In genomic region chr19:45913874-45914830, GRCh38 we compare ENCODE assay signal across 1 cellular context.
TF ChIP-seq lines count a peak whose summit lies in the region.

TSS of gene NANOS2 (minus strand) at chr19:45914778. CDS start at chr19:45914693, 85 bp downstream.

TF ChIP-seq in HepG2, 621 proteins besides CTCF, POLR2A, EP300 and RAD21 (continued from another document):
- TF ChIP-seq ZNF687 (CRISPR knock-in tag; IDR thresholded peaks at IDR 0.05): peak; percentile 46
- peak; percentile 79; the same call in 1 of the 2 replicates for TF ChIP-seq DMAP1 (CRISPR knock-in tag; IDR thresholded peaks at IDR 0.05)
- TF ChIP-seq ZNF121 (CRISPR knock-in tag; IDR thresholded peaks at IDR 0.05): no peak
- TF ChIP-seq STAG1 (CRISPR knock-in tag; IDR thresholded peaks at IDR 0.05): peak; percentile 64
- TF ChIP-seq ZNF616 (CRISPR knock-in tag; IDR thresholded peaks at IDR 0.05; ENCODE audit: low read depth): no peak
- TF ChIP-seq SOX13 (IDR thresholded peaks at IDR 0.05): no peak
- no peak for TF ChIP-seq SOX13 (CRISPR knock-in tag; conservative IDR thresholded peaks at IDR 0.05 in 1 of 2, IDR thresholded peaks at IDR 0.05 in 1 of 2)
- TF ChIP-seq ZFP36 (IDR thresholded peaks at IDR 0.05; ENCODE audit: borderline replicate concordance, low read depth, low read length, partially characterized antibody): no peak
- TF ChIP-seq ZZZ3 (CRISPR knock-in tag; IDR thresholded peaks at IDR 0.05; ENCODE audit: borderline replicate concordance): 0 out of 2 replicates have a peak, but pooled peaks have one; percentile 30
- TF ChIP-seq, protein P1, sequence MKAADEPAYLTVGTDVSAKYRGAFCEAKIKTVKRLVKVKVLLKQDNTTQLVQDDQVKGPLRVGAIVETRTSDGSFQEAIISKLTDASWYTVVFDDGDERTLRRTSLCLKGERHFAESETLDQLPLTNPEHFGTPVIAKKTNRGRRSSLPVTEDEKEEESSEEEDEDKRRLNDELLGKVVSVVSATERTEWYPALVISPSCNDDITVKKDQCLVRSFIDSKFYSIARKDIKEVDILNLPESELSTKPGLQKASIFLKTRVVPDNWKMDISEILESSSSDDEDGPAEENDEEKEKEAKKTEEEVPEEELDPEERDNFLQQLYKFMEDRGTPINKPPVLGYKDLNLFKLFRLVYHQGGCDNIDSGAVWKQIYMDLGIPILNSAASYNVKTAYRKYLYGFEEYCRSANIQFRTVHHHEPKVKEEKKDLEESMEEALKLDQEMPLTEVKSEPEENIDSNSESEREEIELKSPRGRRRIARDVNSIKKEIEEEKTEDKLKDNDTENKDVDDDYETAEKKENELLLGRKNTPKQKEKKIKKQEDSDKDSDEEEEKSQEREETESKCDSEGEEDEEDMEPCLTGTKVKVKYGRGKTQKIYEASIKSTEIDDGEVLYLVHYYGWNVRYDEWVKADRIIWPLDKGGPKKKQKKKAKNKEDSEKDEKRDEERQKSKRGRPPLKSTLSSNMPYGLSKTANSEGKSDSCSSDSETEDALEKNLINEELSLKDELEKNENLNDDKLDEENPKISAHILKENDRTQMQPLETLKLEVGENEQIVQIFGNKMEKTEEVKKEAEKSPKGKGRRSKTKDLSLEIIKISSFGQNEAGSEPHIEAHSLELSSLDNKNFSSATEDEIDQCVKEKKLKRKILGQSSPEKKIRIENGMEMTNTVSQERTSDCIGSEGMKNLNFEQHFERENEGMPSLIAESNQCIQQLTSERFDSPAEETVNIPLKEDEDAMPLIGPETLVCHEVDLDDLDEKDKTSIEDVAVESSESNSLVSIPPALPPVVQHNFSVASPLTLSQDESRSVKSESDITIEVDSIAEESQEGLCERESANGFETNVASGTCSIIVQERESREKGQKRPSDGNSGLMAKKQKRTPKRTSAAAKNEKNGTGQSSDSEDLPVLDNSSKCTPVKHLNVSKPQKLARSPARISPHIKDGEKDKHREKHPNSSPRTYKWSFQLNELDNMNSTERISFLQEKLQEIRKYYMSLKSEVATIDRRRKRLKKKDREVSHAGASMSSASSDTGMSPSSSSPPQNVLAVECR (CRISPR knock-in tag; IDR thresholded peaks at IDR 0.05; ENCODE audit: borderline replicate concordance): peak; percentile 20; the same call in 1 of the 2 replicates
- TF ChIP-seq ZNF253 (CRISPR knock-in tag; IDR thresholded peaks at IDR 0.05; ENCODE audit: borderline replicate concordance): no peak
- TF ChIP-seq, protein P2, sequence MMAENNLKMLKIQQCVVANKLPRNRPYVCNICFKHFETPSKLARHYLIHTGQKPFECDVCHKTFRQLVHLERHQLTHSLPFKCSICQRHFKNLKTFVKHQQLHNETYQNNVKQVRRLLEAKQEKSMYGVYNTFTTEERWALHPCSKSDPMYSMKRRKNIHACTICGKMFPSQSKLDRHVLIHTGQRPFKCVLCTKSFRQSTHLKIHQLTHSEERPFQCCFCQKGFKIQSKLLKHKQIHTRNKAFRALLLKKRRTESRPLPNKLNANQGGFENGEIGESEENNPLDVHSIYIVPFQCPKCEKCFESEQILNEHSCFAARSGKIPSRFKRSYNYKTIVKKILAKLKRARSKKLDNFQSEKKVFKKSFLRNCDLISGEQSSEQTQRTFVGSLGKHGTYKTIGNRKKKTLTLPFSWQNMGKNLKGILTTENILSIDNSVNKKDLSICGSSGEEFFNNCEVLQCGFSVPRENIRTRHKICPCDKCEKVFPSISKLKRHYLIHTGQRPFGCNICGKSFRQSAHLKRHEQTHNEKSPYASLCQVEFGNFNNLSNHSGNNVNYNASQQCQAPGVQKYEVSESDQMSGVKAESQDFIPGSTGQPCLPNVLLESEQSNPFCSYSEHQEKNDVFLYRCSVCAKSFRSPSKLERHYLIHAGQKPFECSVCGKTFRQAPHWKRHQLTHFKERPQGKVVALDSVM (CRISPR knock-in tag; IDR thresholded peaks at IDR 0.05): peak; percentile 35; the same call in 1 of the 2 replicates
- TF ChIP-seq ZNF768 (CRISPR knock-in tag; IDR thresholded peaks at IDR 0.05): peak; percentile 90
